ENCODE assay signal across 1 cellular context in the genomic region with DNA sequence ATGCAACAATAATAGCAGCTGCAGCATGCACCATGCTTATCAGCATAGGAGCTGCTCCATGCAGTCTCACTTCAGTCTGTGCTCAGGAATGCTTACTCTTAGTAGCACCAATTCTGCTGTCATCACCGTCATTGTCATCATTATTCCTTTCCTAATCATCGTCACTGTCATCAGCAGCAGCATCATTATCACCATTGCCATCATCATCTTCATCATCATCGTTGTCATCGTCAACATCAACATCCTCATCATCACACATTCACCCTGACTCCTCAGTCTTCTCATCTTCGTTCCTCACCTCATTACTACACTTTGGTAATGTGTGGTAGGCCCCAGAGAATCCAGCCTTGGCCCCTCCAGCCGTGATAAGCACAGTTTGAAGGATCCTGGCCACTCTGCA.
TF ChIP-seq lines count a peak whose summit lies in the region.

No MANE protein-coding gene starts in this region.

TF ChIP-seq in IMR-90, 13 proteins besides CTCF, POLR2A, EP300 and RAD21:
- TF ChIP-seq, protein P1, sequence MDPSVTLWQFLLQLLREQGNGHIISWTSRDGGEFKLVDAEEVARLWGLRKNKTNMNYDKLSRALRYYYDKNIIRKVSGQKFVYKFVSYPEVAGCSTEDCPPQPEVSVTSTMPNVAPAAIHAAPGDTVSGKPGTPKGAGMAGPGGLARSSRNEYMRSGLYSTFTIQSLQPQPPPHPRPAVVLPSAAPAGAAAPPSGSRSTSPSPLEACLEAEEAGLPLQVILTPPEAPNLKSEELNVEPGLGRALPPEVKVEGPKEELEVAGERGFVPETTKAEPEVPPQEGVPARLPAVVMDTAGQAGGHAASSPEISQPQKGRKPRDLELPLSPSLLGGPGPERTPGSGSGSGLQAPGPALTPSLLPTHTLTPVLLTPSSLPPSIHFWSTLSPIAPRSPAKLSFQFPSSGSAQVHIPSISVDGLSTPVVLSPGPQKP (IDR thresholded peaks at IDR 0.05; ENCODE audit: borderline replicate concordance, low read depth, low read length) = no peak
- TF ChIP-seq FOS (IDR thresholded peaks at IDR 0.05; ENCODE audit: low read depth, low read length) (no peak), RFX5 (IDR thresholded peaks at IDR 0.05; ENCODE audit: low read depth, low read length) (no peak), CEBPB (IDR thresholded peaks at IDR 0.05; ENCODE audit: low read depth, low read length) (no peak), SMC3 (IDR thresholded peaks at IDR 0.05; ENCODE audit: low read depth, low read length) (no peak)
- TF ChIP-seq, protein P2, sequence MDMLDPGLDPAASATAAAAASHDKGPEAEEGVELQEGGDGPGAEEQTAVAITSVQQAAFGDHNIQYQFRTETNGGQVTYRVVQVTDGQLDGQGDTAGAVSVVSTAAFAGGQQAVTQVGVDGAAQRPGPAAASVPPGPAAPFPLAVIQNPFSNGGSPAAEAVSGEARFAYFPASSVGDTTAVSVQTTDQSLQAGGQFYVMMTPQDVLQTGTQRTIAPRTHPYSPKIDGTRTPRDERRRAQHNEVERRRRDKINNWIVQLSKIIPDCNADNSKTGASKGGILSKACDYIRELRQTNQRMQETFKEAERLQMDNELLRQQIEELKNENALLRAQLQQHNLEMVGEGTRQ (IDR thresholded peaks at IDR 0.05; ENCODE audit: low read depth, low read length) = no peak
